34 cellular contexts compared by ENCODE assay signal in genomic region chrX:122545778-122546177, GRCh38.
"Had no signal": no experiment of that assay in that cellular context is flagged by ENCODE, and none has a peak within 500 bp of the region (broad histone marks: within the 10 kb centered on the region; RNA-seq: fewer than 3 reads in every experiment).

No MANE protein-coding gene starts in this region.

- H3K36me3 ChIP-seq: MG63 had no signal

- DNase-seq: Karpas-422, Kasumi-1, MG63, MM.1S, MV-4-11, NCI-H1048, NCI-H1092, NCI-H1092 treated with DMSO at 0.1 percent for 48 hours, NCI-H1105, NCI-H1105 treated with DMSO at 0.1 percent for 48 hours, NCI-H1417, NCI-H1417 treated with DMSO at 0.1 percent for 48 hours, NCI-H1436, NCI-H1436 treated with DMSO at 0.1 percent for 48 hours, NCI-H146, NCI-H1694, NCI-H1694 treated with DMSO at 0.1 percent for 48 hours, NCI-H187, NCI-H187 treated with DMSO at 0.1 percent for 48 hours, NCI-H1930, NCI-H2029, NCI-H2029 treated with DMSO at 0.1 percent for 48 hours, NCI-H2081, NCI-H2081 treated with DMSO at 0.1 percent for 48 hours, NCI-H2107, NCI-H2171, NCI-H2171 treated with DMSO at 0.1 percent for 48 hours, NCI-H2227 treated with DMSO at 0.1 percent for 48 hours, NCI-H226, NCI-H345, NCI-H446, NCI-H446 treated with DMSO at 0.1 percent for 48 hours, NCI-H510A, NCI-H510A treated with DMSO at 0.1 percent for 48 hours had no signal

- H3K27me3 ChIP-seq: MG63 had no signal

- H3K4me3 ChIP-seq: MG63 had no signal

- H3K9me3 ChIP-seq: MG63 had no signal
